Comparison of ENCODE assay signal across 2 cellular contexts in the genomic region with DNA sequence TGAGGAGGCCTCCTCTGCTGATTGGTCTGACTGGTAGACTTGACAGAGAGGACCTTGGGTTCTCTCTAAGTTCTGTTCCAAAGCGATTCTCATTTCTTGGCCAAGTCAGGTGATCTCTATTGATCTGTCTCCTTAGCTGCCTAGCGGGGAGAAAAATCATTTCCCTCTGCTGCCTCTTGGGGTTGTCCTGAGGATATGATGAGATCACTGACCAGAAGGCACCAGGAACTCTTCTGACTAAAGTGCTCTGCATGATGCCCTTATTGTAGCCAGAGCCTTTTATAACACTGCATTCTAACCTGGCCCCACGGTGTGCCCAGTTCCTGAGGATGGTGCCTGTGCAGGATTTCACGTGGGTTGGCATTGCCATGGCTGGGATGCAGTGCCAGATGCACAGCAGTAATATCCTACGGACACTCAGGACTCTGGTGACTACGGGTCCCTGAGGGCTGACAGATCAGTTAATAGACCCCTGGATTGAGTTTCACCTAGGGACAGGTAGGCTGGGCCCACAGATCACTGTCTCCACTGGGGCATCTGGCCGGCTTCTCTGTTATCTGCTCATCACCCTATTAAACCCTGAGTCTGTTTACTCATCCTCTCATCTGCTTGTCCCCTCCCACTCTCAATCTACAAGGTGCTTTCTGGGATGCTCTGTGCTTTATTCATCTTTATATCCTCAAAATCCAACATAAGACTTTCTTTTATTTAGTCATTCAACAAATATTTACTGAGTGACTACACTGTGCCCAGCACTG.
TF ChIP-seq lines count a peak whose summit lies in the region.

No MANE protein-coding gene starts in this region.

TF ChIP-seq in HCT116, 20 proteins besides CTCF, POLR2A, EP300 and RAD21:
- TF ChIP-seq, protein P1, sequence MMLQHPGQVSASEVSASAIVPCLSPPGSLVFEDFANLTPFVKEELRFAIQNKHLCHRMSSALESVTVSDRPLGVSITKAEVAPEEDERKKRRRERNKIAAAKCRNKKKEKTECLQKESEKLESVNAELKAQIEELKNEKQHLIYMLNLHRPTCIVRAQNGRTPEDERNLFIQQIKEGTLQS (IDR thresholded peaks at IDR 0.05): no peak
- TF ChIP-seq POLR2AphosphoS5 (IDR thresholded peaks at IDR 0.05; ENCODE audit: low read depth, low read length) (no peak), SRF (IDR thresholded peaks at IDR 0.05; ENCODE audit: low read depth) (no peak), CBX3 (IDR thresholded peaks at IDR 0.05; ENCODE audit: low read depth) (no peak), EGR1 (IDR thresholded peaks at IDR 0.05; ENCODE audit: low read depth) (no peak), SIN3A (IDR thresholded peaks at IDR 0.05; ENCODE audit: low read depth) (no peak), TCF7L2 (IDR thresholded peaks at IDR 0.05; ENCODE audit: borderline replicate concordance, extremely low read depth, insufficient read depth, insufficient read length) (no peak), JUND (IDR thresholded peaks at IDR 0.05) (no peak), YY1 (IDR thresholded peaks at IDR 0.05; ENCODE audit: extremely low read depth, insufficient replicate concordance, low read depth, low read length) (no peak), CEBPB (IDR thresholded peaks at IDR 0.05; ENCODE audit: low read depth) (no peak), EZH2 (IDR thresholded peaks at IDR 0.05) (no peak), ZNF274 (IDR thresholded peaks at IDR 0.05; ENCODE audit: low read depth, low read length) (no peak), EZH2phosphoT487 (IDR thresholded peaks at IDR 0.05; ENCODE audit: borderline replicate concordance) (no peak), ELF1 (IDR thresholded peaks at IDR 0.05; ENCODE audit: borderline replicate concordance, low read depth) (no peak)
- TF ChIP-seq, protein P2, sequence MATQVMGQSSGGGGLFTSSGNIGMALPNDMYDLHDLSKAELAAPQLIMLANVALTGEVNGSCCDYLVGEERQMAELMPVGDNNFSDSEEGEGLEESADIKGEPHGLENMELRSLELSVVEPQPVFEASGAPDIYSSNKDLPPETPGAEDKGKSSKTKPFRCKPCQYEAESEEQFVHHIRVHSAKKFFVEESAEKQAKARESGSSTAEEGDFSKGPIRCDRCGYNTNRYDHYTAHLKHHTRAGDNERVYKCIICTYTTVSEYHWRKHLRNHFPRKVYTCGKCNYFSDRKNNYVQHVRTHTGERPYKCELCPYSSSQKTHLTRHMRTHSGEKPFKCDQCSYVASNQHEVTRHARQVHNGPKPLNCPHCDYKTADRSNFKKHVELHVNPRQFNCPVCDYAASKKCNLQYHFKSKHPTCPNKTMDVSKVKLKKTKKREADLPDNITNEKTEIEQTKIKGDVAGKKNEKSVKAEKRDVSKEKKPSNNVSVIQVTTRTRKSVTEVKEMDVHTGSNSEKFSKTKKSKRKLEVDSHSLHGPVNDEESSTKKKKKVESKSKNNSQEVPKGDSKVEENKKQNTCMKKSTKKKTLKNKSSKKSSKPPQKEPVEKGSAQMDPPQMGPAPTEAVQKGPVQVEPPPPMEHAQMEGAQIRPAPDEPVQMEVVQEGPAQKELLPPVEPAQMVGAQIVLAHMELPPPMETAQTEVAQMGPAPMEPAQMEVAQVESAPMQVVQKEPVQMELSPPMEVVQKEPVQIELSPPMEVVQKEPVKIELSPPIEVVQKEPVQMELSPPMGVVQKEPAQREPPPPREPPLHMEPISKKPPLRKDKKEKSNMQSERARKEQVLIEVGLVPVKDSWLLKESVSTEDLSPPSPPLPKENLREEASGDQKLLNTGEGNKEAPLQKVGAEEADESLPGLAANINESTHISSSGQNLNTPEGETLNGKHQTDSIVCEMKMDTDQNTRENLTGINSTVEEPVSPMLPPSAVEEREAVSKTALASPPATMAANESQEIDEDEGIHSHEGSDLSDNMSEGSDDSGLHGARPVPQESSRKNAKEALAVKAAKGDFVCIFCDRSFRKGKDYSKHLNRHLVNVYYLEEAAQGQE (IDR thresholded peaks at IDR 0.05; ENCODE audit: low read depth): no peak
- TF ChIP-seq, protein P3, sequence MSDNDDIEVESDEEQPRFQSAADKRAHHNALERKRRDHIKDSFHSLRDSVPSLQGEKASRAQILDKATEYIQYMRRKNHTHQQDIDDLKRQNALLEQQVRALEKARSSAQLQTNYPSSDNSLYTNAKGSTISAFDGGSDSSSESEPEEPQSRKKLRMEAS (IDR thresholded peaks at IDR 0.05): no peak
- TF ChIP-seq, protein P4, sequence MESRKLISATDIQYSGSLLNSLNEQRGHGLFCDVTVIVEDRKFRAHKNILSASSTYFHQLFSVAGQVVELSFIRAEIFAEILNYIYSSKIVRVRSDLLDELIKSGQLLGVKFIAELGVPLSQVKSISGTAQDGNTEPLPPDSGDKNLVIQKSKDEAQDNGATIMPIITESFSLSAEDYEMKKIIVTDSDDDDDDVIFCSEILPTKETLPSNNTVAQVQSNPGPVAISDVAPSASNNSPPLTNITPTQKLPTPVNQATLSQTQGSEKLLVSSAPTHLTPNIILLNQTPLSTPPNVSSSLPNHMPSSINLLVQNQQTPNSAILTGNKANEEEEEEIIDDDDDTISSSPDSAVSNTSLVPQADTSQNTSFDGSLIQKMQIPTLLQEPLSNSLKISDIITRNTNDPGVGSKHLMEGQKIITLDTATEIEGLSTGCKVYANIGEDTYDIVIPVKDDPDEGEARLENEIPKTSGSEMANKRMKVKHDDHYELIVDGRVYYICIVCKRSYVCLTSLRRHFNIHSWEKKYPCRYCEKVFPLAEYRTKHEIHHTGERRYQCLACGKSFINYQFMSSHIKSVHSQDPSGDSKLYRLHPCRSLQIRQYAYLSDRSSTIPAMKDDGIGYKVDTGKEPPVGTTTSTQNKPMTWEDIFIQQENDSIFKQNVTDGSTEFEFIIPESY (IDR thresholded peaks at IDR 0.05; ENCODE audit: extremely low read depth, insufficient replicate concordance, low read length): no peak
TF ChIP-seq in HCT116: peak in this region for 0.

TF ChIP-seq in SK-N-SH, 30 proteins besides CTCF, POLR2A, EP300 and RAD21:
- TF ChIP-seq FOSL2 (IDR thresholded peaks at IDR 0.05; ENCODE audit: borderline replicate concordance, low read depth): no peak
- TF ChIP-seq, protein P5, sequence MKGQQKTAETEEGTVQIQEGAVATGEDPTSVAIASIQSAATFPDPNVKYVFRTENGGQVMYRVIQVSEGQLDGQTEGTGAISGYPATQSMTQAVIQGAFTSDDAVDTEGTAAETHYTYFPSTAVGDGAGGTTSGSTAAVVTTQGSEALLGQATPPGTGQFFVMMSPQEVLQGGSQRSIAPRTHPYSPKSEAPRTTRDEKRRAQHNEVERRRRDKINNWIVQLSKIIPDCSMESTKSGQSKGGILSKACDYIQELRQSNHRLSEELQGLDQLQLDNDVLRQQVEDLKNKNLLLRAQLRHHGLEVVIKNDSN (IDR thresholded peaks at IDR 0.05; ENCODE audit: borderline replicate concordance, low read depth): no peak
